In genomic region chr10:124911124-124912051, GRCh38 we compare ENCODE assay signal across 11 cellular contexts. TPM values are rescaled to one million over a fixed set of nuclear protein-coding genes. Genes with fewer than 3 reads are reported as not detected.
DNase-seq lines count a peak whose midpoint lies in the region; ATAC-seq and TF ChIP-seq lines count a peak whose summit lies in the region.
"Had no signal": no experiment of that assay in that cellular context is flagged by ENCODE, and none has a peak within 500 bp of the region (broad histone marks: within the 10 kb centered on the region; RNA-seq: fewer than 3 reads in every experiment).

No MANE protein-coding gene starts in this region.

- peak overlapping the region; percentile 25; the same call in 1 of the 2 replicates for H3K9ac ChIP-seq in SK-N-SH

- H3K4me1 Mint-ChIP-seq in CD14-positive monocyte = peaks cover 34% of the 10 kb centered on the region
- peaks cover 10% of the 10 kb centered on the region for H3K4me1 Mint-ChIP-seq in activated CD4-positive, alpha-beta memory T cell treated with anti-CD3 and anti-CD28 coated beads, Interleukin-2, amount 10 ng/mL, durations not matched to agents 7 days and 5 days
- peaks cover 4 to 5% of the 10 kb centered on the region in 2 donors for H3K4me1 Mint-ChIP-seq in effector memory CD8-positive, alpha-beta T cell (ENCODE audit: low read depth in 2 of 2)

- H3K4me3 ChIP-seq in SK-N-SH (ENCODE audit: low read depth in 2 of 2, low read length in 1 of 2) (no peak overlapping the region), fibroblast of pulmonary artery (replicated peaks; ENCODE audit: low read depth, low read length) (no peak overlapping the region), psoas muscle (no peak overlapping the region)

- H3K9me2 ChIP-seq in SK-N-SH = no peaks in the 10 kb centered on the region

- H3K27ac ChIP-seq in SK-N-SH (ENCODE audit: low read depth in 2 of 2, low read length in 1 of 2) (peak overlapping the region in 1 of 2 experiments; percentile 73; a peak in 2 of 4 replicates), psoas muscle (peak overlapping the region; percentile 79)

- 68% methylated on average over 13 of the region's 13 CpGs for WGBS in SK-N-SH (ENCODE audit: low lambda C conversion rate)
- 51 to 59% (median 55%) methylated on average over 13 of the region's 13 CpGs for WGBS in psoas muscle, 3 donors

- H3K9me3 Mint-ChIP-seq in CD14-positive monocyte = no peaks in the 10 kb centered on the region
- no peaks in the 10 kb centered on the region for H3K9me3 Mint-ChIP-seq in activated CD4-positive, alpha-beta memory T cell treated with anti-CD3 and anti-CD28 coated beads, Interleukin-2, amount 10 ng/mL, durations not matched to agents 7 days and 5 days
- no peaks in the 10 kb centered on the region for H3K9me3 Mint-ChIP-seq in effector memory CD8-positive, alpha-beta T cell

- H3K36me3 ChIP-seq in SK-N-SH (replicated peaks in 1 of 2; ENCODE audit: control insufficient read depth in 1 of 2, insufficient read depth in 2 of 2, low read length in 1 of 2) (no peaks in the 10 kb centered on the region), psoas muscle (ENCODE audit: insufficient read depth in 1 of 2, low read depth in 1 of 2) (no peaks in the 10 kb centered on the region)

- H3F3A ChIP-seq in SK-N-SH (replicated peaks; ENCODE audit: insufficient read depth) = peaks cover 18% of the 10 kb centered on the region

- H3K27me3 Mint-ChIP-seq in CD14-positive monocyte (ENCODE audit: low read depth in 3 of 3) = peaks cover 0 to 4% (median 0%) of the 10 kb centered on the region in 3 donors
- H3K27me3 Mint-ChIP-seq in activated CD4-positive, alpha-beta memory T cell treated with anti-CD3 and anti-CD28 coated beads, Interleukin-2, amount 10 ng/mL, durations not matched to agents 7 days and 5 days = peaks cover 20% of the 10 kb centered on the region
- peaks cover 13 to 14% of the 10 kb centered on the region in 2 donors for H3K27me3 Mint-ChIP-seq in effector memory CD8-positive, alpha-beta T cell

- H3K4me1 ChIP-seq in SK-N-SH (ENCODE audit: control insufficient read depth in 1 of 2, insufficient read depth in 2 of 2, low read depth in 1 of 2, low read length in 1 of 2) (peaks cover 4 to 13% of the 10 kb centered on the region in 2 experiments; a peak in 3 of 4 replicates), psoas muscle (peaks cover 37% of the 10 kb centered on the region)

- H3K27ac Mint-ChIP-seq in CD14-positive monocyte = peak overlapping the region; percentile 26 to 82 (median 72)
- H3K27ac Mint-ChIP-seq in activated CD4-positive, alpha-beta memory T cell treated with anti-CD3 and anti-CD28 coated beads, Interleukin-2, amount 10 ng/mL, durations not matched to agents 7 days and 5 days = no peak overlapping the region
- peak overlapping the region in 1 of 2 donors; percentile 5 for H3K27ac Mint-ChIP-seq in effector memory CD8-positive, alpha-beta T cell

- intact Hi-C loops in CD14-positive monocyte (cut with micrococcal nuclease) (loop anchor here (10.0 kb wide), 6 partner anchors 107 to 803 kb away; partner anchors contain the start of genes ABRAXAS2 (in 1 of the 2), EDRF1 (in 1 of the 2) and EEF1AKMT2 (in 1 of the 2)), psoas muscle (cut with DNase I) (loop anchor here (5.0 to 10.0 kb wide), 2 partner anchors 49 to 233 kb away; no protein-coding TSS in a partner anchor)

- H2AFZ ChIP-seq in SK-N-SH (ENCODE audit: low read depth) = peak overlapping the region; percentile 67

- peak overlapping the region; percentile 64 to 83 for H3K4me3 Mint-ChIP-seq in CD14-positive monocyte
- no peak overlapping the region for H3K4me3 Mint-ChIP-seq in activated CD4-positive, alpha-beta memory T cell treated with anti-CD3 and anti-CD28 coated beads, Interleukin-2, amount 10 ng/mL, durations not matched to agents 7 days and 5 days
- no peak overlapping the region for H3K4me3 Mint-ChIP-seq in effector memory CD8-positive, alpha-beta T cell

- no peaks in the 10 kb centered on the region for H3K36me3 Mint-ChIP-seq in CD14-positive monocyte
- no peaks in the 10 kb centered on the region for H3K36me3 Mint-ChIP-seq in activated CD4-positive, alpha-beta memory T cell treated with anti-CD3 and anti-CD28 coated beads, Interleukin-2, amount 10 ng/mL, durations not matched to agents 7 days and 5 days (ENCODE audit: low read depth)
- no peaks in the 10 kb centered on the region for H3K36me3 Mint-ChIP-seq in effector memory CD8-positive, alpha-beta T cell (ENCODE audit: insufficient read depth)

- no peaks in the 10 kb centered on the region for H3K9me3 ChIP-seq in SK-N-SH
- no peaks in the 10 kb centered on the region for H3K9me3 ChIP-seq in psoas muscle

- peak overlapping the region; percentile 72 for H3K4me2 ChIP-seq in SK-N-SH

- ATAC-seq in psoas muscle (peak in 3 of 4 donors; percentile 26 to 47 (median 35)), HG02798 (IDR thresholded peaks at IDR 0.05; ENCODE audit: poor library complexity, unreplicated experiment) (no peak)
- no peak for ATAC-seq in effector memory CD8-positive, alpha-beta T cell (replicated peaks)
- ATAC-seq: PC-3 had no signal

- H3K79me2 ChIP-seq in SK-N-SH (ENCODE audit: insufficient read depth) = peaks cover 5% of the 10 kb centered on the region; the same call in 1 of the 2 replicates

- CTCF ChIA-PET in SK-N-SH (lab: Yijun Ruan, JAX) = no interaction called here
- CTCF ChIA-PET in activated CD4-positive, alpha-beta memory T cell treated with anti-CD3 and anti-CD28 coated beads, Interleukin-2, amount 10 ng/mL, durations not matched to agents 7 days and 5 days (lab: Charles Lee) = interaction anchor here (0.7 kb wide), 1 partner anchor 398 kb away, joined by 4 read pairs; no protein-coding TSS in a partner anchor

- no peak for TF ChIP-seq CTCF in CD14-positive monocyte (IDR thresholded peaks at IDR 0.05)
- TF ChIP-seq CTCF in SK-N-SH (IDR thresholded peaks at IDR 0.05) = no peak
- TF ChIP-seq CTCF in fibroblast of pulmonary artery (IDR thresholded peaks at IDR 0.05; ENCODE audit: low read length, missing control alignments) = no peak
- no peak for TF ChIP-seq CTCF in psoas muscle (IDR thresholded peaks at IDR 0.05)

- DNase-seq in CD14-positive monocyte (ENCODE audit: low spot score) (no peak), SK-N-SH (no peak), fibroblast of pulmonary artery (ENCODE audit: low read depth) (peak; percentile 66), psoas muscle (no peak)
- DNase-seq in activated CD4-positive, alpha-beta memory T cell treated with anti-CD3 and anti-CD28 coated beads, Interleukin-2, amount 10 ng/mL, durations not matched to agents 7 days and 5 days = no peak
- DNase-seq in effector memory CD8-positive, alpha-beta T cell = no peak
- no peak for DNase-seq in effector CD4-positive, alpha-beta T cell
- DNase-seq: activated CD8-positive, alpha-beta memory T cell treated with anti-CD3 and anti-CD28 coated beads, Interleukin-2, amount 50 U/mL, for 4 hours; PC-3; trophoblast cell had no signal

- no peak for TF ChIP-seq RAD21 in SK-N-SH (IDR thresholded peaks at IDR 0.05; ENCODE audit: low read length)

- POLR2A ChIA-PET in SK-N-SH (lab: Yijun Ruan, JAX) = no interaction called here
- POLR2A ChIA-PET in activated CD4-positive, alpha-beta memory T cell treated with anti-CD3 and anti-CD28 coated beads, Interleukin-2, amount 10 ng/mL, durations not matched to agents 7 days and 5 days (lab: Charles Lee) = no interaction called here

- TF ChIP-seq EP300 in SK-N-SH (IDR thresholded peaks at IDR 0.05; ENCODE audit: borderline replicate concordance in 1 of 2, low read depth in 1 of 2, low read length in 1 of 2) = no peak

- H4K20me1 ChIP-seq in SK-N-SH (ENCODE audit: insufficient read depth) = no peaks in the 10 kb centered on the region

- no peaks in the 10 kb centered on the region for H3K27me3 ChIP-seq in SK-N-SH (ENCODE audit: insufficient read depth)
- H3K27me3 ChIP-seq in psoas muscle (ENCODE audit: insufficient read depth in 3 of 3, low read length in 2 of 3) = no peaks in the 10 kb centered on the region

TF ChIP-seq in SK-N-SH, 30 proteins besides CTCF, POLR2A, EP300 and RAD21:
- TF ChIP-seq NFIC (IDR thresholded peaks at IDR 0.05; ENCODE audit: borderline replicate concordance) (peak; percentile 9; the same call in 1 of the 2 replicates), ZBTB33 (IDR thresholded peaks at IDR 0.05; ENCODE audit: borderline replicate concordance, low read depth) (no peak)

RNA-seq across cellular contexts. Expression of gene ZRANB1, which starts 30.5 kb away (rescaled TPM):
- polyA plus RNA-seq in CD14-positive monocyte (1 to 10 TPM; 2.7 to 3.1 TPM), SK-N-SH (2012; rRNA removed) (6.2 and 8.1 TPM in 2 replicates), psoas muscle (100 to 1,000 TPM in 1 of 3 donors, 10 to 100 TPM in 2; 20.9 to 115 (median 57.3) TPM)
- 8.8 and 9.4 TPM in 2 replicates for polyA plus RNA-seq in SK-N-SH (2012; cell fraction: cytosol; rRNA removed)
- polyA plus RNA-seq in SK-N-SH (2012; cell fraction: nucleus; rRNA removed) = 4.9 and 8.8 TPM in 2 replicates
- total RNA-seq in psoas muscle = 10 to 100 TPM; 25.7 to 81.4 (median 53.1) TPM
- 10 to 100 TPM; 11.2 to 12.3 TPM for total RNA-seq in activated CD4-positive, alpha-beta memory T cell treated with anti-CD3 and anti-CD28 coated beads, Interleukin-2, amount 10 ng/mL, durations not matched to agents 7 days and 5 days

Comparison
In these comparisons a context has a peak if more than half of its experiments do, and no peak if none do; other contexts are left out.
1. H3K4me3 Mint-ChIP-seq: peak in CD14-positive monocyte (2 of 2); none in activated CD4-positive, alpha-beta memory T cell treated with anti-CD3 and anti-CD28 coated beads, Interleukin-2, amount 10 ng/mL, durations not matched to agents 7 days and 5 days (single experiment) and effector memory CD8-positive, alpha-beta T cell (0 of 2).
2. ATAC-seq: peak in psoas muscle (3 of 4); none in HG02798 (single experiment) and effector memory CD8-positive, alpha-beta T cell (single experiment).